9 cellular contexts compared by ENCODE assay signal in the genomic region with DNA sequence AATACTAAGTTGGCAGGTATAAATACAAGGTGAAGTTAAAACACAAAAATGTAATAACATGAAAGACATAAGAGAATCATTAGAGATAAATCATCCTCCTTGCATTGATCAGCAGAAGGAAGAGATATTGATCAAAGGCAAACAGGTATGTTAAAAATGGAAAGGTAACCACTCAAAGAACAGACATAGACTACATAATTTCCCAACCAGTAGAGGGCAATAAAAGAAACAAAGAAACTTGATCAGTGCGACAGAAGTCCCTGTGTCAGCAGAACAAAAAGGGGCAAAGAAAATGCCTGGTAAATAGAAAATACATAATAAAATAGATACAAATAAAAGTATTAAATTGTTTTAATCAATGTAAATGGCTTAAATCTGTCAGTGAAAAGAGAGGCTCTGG. TPM values are rescaled to one million over a fixed set of nuclear protein-coding genes. Genes with fewer than 3 reads are reported as not detected.
DNase-seq lines count a peak whose midpoint lies in the region; ATAC-seq and TF ChIP-seq lines count a peak whose summit lies in the region.
"Had no signal": no experiment of that assay in that cellular context is flagged by ENCODE, and none has a peak within 500 bp of the region (broad histone marks: within the 10 kb centered on the region; RNA-seq: fewer than 3 reads in every experiment).

No MANE protein-coding gene starts in this region.

- DNase-seq in GM06990 (ENCODE audit: extremely low read depth, insufficient read length): no peak
- DNase-seq in NCI-H146 (lab: John Stamatoyannopoulos, UW): peak; percentile 38
- DNase-seq in astrocyte of the spinal cord (ENCODE audit: low read depth, low spot score): no peak
- peak; percentile 27 for DNase-seq in myocyte (ENCODE audit: low read depth)
- no peak for DNase-seq in SHP77 treated with DMSO at 0.1 percent for 48 hours (lab: John Stamatoyannopoulos, UW)
- no peak for DNase-seq in activated CD4-positive, alpha-beta T cell treated with anti-CD3 and anti-CD28 coated beads for 4 hours
- DNase-seq in sigmoid colon: no peak
- DNase-seq: stomach had no signal

- H3K27ac ChIP-seq in sigmoid colon: no peak overlapping the region
- H3K27ac ChIP-seq: stomach had no signal

- H3K27me3 ChIP-seq in GM06990 (replicated peaks; ENCODE audit: control insufficient read depth, insufficient read depth, low read length) (no peaks in the 10 kb centered on the region), sigmoid colon (no peaks in the 10 kb centered on the region)
- H3K27me3 ChIP-seq: stomach had no signal

- intact Hi-C loops in sigmoid colon (cut with DNase I): loop anchor here (2.0 kb wide), 1 partner anchor 152 kb away; no protein-coding TSS in a partner anchor

- H3K36me3 ChIP-seq in GM06990 (ENCODE audit: control insufficient read depth, insufficient read depth, low read length) (peaks cover 8% of the 10 kb centered on the region), sigmoid colon (peaks cover 0 to 20% (median 2%) of the 10 kb centered on the region in 4 donors)

- no peak for ATAC-seq in GM21447 (IDR thresholded peaks at IDR 0.05; ENCODE audit: unreplicated experiment)

- no peak for TF ChIP-seq EP300 in sigmoid colon (IDR thresholded peaks at IDR 0.05)

- no peak for TF ChIP-seq POLR2A in sigmoid colon (IDR thresholded peaks at IDR 0.05)

- WGBS in sigmoid colon, 2 donors: 28 to 63% methylated on average over 1 of the region's 1 CpG

- TF ChIP-seq CTCF in GM06990 (IDR thresholded peaks at IDR 0.05; ENCODE audit: insufficient read depth, low read length, poor library complexity, severe bottlenecking): peak; percentile 45
- TF ChIP-seq CTCF in astrocyte of the spinal cord (IDR thresholded peaks at IDR 0.05; ENCODE audit: low read depth, low read length): peak; percentile 21
- TF ChIP-seq CTCF in sigmoid colon (IDR thresholded peaks at IDR 0.05): peak in 2 of 4 experiments; percentile 18 to 25

- in situ Hi-C loops in astrocyte of the spinal cord (cut with HindIII; ENCODE audit: low sequenced_read_pairs): no loop called here

- no peaks in the 10 kb centered on the region for H3K9me3 ChIP-seq in sigmoid colon
- H3K9me3 ChIP-seq: stomach had no signal

- H3K4me3 ChIP-seq in GM06990 (replicated peaks; ENCODE audit: low read depth, low read length) (no peak overlapping the region), astrocyte of the spinal cord (ENCODE audit: low read depth, low read length) (no peak overlapping the region), sigmoid colon (no peak overlapping the region)
- H3K4me3 ChIP-seq: stomach had no signal

- no peaks in the 10 kb centered on the region for H3K4me1 ChIP-seq in sigmoid colon
- H3K4me1 ChIP-seq: stomach had no signal

RNA-seq across cellular contexts. Expression of gene FAM228A, which starts 53.6 kb away (rescaled TPM):
- total RNA-seq in myocyte (not detected in 2 replicates), sigmoid colon (1 to 10 TPM; 1.5 to 3.6 (median 2.0) TPM)
- 0.16 TPM for polyA plus RNA-seq in myocyte (2012)
- polyA plus RNA-seq in sigmoid colon: under 1 TPM in 1 of 3 donors, not detected in 2; 0.23 TPM

Comparison
In these comparisons a context has a peak if more than half of its experiments do, and no peak if none do; other contexts are left out.
1. DNase-seq: peak in NCI-H146 (single experiment) and myocyte (single experiment); none in GM06990 (single experiment), astrocyte of the spinal cord (single experiment), SHP77 treated with DMSO at 0.1 percent for 48 hours (single experiment), activated CD4-positive, alpha-beta T cell treated with anti-CD3 and anti-CD28 coated beads for 4 hours (0 of 2) and sigmoid colon (single experiment).